ENCODE assay signal across 14 cellular contexts in genomic region chr4:179586460-179586859, GRCh38.
"Had no signal": no experiment of that assay in that cellular context is flagged by ENCODE, and none has a peak within 500 bp of the region (broad histone marks: within the 10 kb centered on the region; RNA-seq: fewer than 3 reads in every experiment).

No MANE protein-coding gene starts in this region.

- H3K4me3 ChIP-seq: stomach, thyroid gland had no signal

- H3K27me3 ChIP-seq: stomach, thyroid gland had no signal

- H3K27ac ChIP-seq: parathyroid adenoma, stomach, thyroid gland had no signal

- H3K9me3 Mint-ChIP-seq: activated naive CD8-positive, alpha-beta T cell treated with anti-CD3 and anti-CD28 coated beads for 36 hours; activated T-cell treated with anti-CD3 and anti-CD28 coated beads, Interleukin-2, amount 50 U/mL, for 4 hours had no signal

- H3K36me3 Mint-ChIP-seq: activated CD4-positive, alpha-beta memory T cell treated with anti-CD3 and anti-CD28 coated beads for 36 hours; activated naive CD8-positive, alpha-beta T cell treated with anti-CD3 and anti-CD28 coated beads for 36 hours had no signal

- H3K9me3 ChIP-seq: thyroid gland had no signal

- H3K4me1 Mint-ChIP-seq: activated naive CD8-positive, alpha-beta T cell treated with anti-CD3 and anti-CD28 coated beads for 36 hours had no signal

- H3K27ac Mint-ChIP-seq: activated CD4-positive, alpha-beta memory T cell treated with anti-CD3 and anti-CD28 coated beads for 36 hours; activated naive CD8-positive, alpha-beta T cell treated with anti-CD3 and anti-CD28 coated beads for 36 hours had no signal

- H3K36me3 ChIP-seq: stomach, thyroid gland had no signal

- DNase-seq: activated CD4-positive, alpha-beta memory T cell treated with anti-CD3 and anti-CD28 coated beads for 36 hours; activated CD4-positive, alpha-beta T cell treated with anti-CD3 and anti-CD28 coated beads for 1 hour; activated gamma-delta T cell treated with Interleukin-2 at 50 U/mL for 16 hours; activated naive CD8-positive, alpha-beta T cell treated with anti-CD3 and anti-CD28 coated beads for 36 hours; activated T-cell treated with anti-CD3 and anti-CD28 coated beads, Interleukin-2, amount 50 U/mL, for 4 hours; head of caudate nucleus; kidney glomerular epithelial cell; midbrain; retina; stimulated activated CD4-positive, alpha-beta T cell treated with anti-CD3 and anti-CD28 coated beads, Interleukin-15, amount 100 ng/mL, for 24 hours; stimulated activated CD4-positive, alpha-beta T cell treated with anti-CD3 and anti-CD28 coated beads, Interleukin-4, amount 100 ng/mL, for 4 hours; stomach; thyroid gland had no signal

- H3K4me3 Mint-ChIP-seq: activated CD4-positive, alpha-beta memory T cell treated with anti-CD3 and anti-CD28 coated beads for 36 hours; activated naive CD8-positive, alpha-beta T cell treated with anti-CD3 and anti-CD28 coated beads for 36 hours; activated T-cell treated with anti-CD3 and anti-CD28 coated beads, Interleukin-2, amount 50 U/mL, for 4 hours had no signal

- H3K27me3 Mint-ChIP-seq: activated CD4-positive, alpha-beta memory T cell treated with anti-CD3 and anti-CD28 coated beads for 36 hours; activated naive CD8-positive, alpha-beta T cell treated with anti-CD3 and anti-CD28 coated beads for 36 hours had no signal

- H3K4me1 ChIP-seq: parathyroid adenoma, stomach, thyroid gland had no signal

- ATAC-seq: activated T-cell treated with anti-CD3 and anti-CD28 coated beads, Interleukin-2, amount 50 U/mL, for 4 hours had no signal
